ENCODE assay signal across 8 cellular contexts in genomic region chr12:95547522-95548055, GRCh38. TPM values are rescaled to one million over a fixed set of nuclear protein-coding genes. Genes with fewer than 3 reads are reported as not detected.
DNase-seq lines count a peak whose midpoint lies in the region; ATAC-seq and TF ChIP-seq lines count a peak whose summit lies in the region.

No MANE protein-coding gene starts in this region.

- H3K9me3 ChIP-seq in SK-N-MC (ENCODE audit: low read depth, low read length) (peaks cover 5% of the 10 kb centered on the region; the same call in 1 of the 2 replicates), parathyroid adenoma (ENCODE audit: control insufficient read depth, low read length) (no peaks in the 10 kb centered on the region)

- peak overlapping the region; percentile 66 for H3K4me2 ChIP-seq in parathyroid adenoma (ENCODE audit: low read length)

- H2AFZ ChIP-seq in parathyroid adenoma = peak overlapping the region; percentile 99

- no peaks in the 10 kb centered on the region for H3K27me3 ChIP-seq in parathyroid adenoma (ENCODE audit: control insufficient read depth, insufficient read depth, low read length)

- ATAC-seq in GM21367 (IDR thresholded peaks at IDR 0.05; ENCODE audit: unreplicated experiment) = no peak

- TF ChIP-seq CTCF in parathyroid adenoma (IDR thresholded peaks at IDR 0.05) = no peak

- H3K4me3 ChIP-seq in SK-N-MC (peak overlapping the region; percentile 84), parathyroid adenoma (ENCODE audit: low read depth, low read length) (peak overlapping the region; percentile 52)

- H3K27ac ChIP-seq in SK-N-MC = no peak overlapping the region
- peak overlapping the region; percentile 37 for H3K27ac ChIP-seq in parathyroid adenoma

- H3K9ac ChIP-seq in SK-N-MC (ENCODE audit: insufficient read length) = no peak overlapping the region
- H3K9ac ChIP-seq in parathyroid adenoma = no peak overlapping the region

- no peaks in the 10 kb centered on the region for H3K36me3 ChIP-seq in SK-N-MC (ENCODE audit: insufficient read depth, low read length)
- no peaks in the 10 kb centered on the region for H3K36me3 ChIP-seq in parathyroid adenoma (ENCODE audit: control insufficient read depth, insufficient read depth, low read length)

- DNase-seq in ELR (ENCODE audit: low read depth) = peak; percentile 22
- DNase-seq in SK-N-MC (ENCODE audit: low read depth, low spot score) = no peak
- DNase-seq in fibroblast of peridontal ligament (ENCODE audit: extremely low read depth) = peak; percentile 36
- no peak for DNase-seq in NCI-H2107 treated with DMSO at 0.1 percent for 48 hours (lab: John Stamatoyannopoulos, UW; ENCODE audit: unreplicated experiment)
- no peak for DNase-seq in HT-29 (ENCODE audit: low spot score)
- no peak for DNase-seq in LoVo (ENCODE audit: low spot score)

- H3K4me1 ChIP-seq in parathyroid adenoma = no peaks in the 10 kb centered on the region

- no peaks in the 10 kb centered on the region for H3K79me2 ChIP-seq in parathyroid adenoma

RNA-seq across cellular contexts. Expression of gene USP44, which starts 3.7 kb away (rescaled TPM):
- not detected in 2 replicates for total RNA-seq in HT-29 (2014; rRNA removed; shearing (Covaris generic))

Comparison
In these comparisons a context has a peak if more than half of its experiments do, and no peak if none do; other contexts are left out.
1. DNase-seq: peak in ELR (single experiment) and fibroblast of peridontal ligament (single experiment); none in SK-N-MC (single experiment), NCI-H2107 treated with DMSO at 0.1 percent for 48 hours (single experiment), HT-29 (single experiment) and LoVo (single experiment).